In genomic region chr2:96536445-96537065, GRCh38 we compare ENCODE assay signal across 8 cellular contexts. TPM values are rescaled to one million over a fixed set of nuclear protein-coding genes. Genes with fewer than 3 reads are reported as not detected.
A peak's percentile ranks its signal among the peaks of the same experiment; 100 is the strongest.
DNase-seq lines count a peak whose midpoint lies in the region; TF ChIP-seq lines count a peak whose summit lies in the region.

TSS of gene ARID5A (plus strand) at chr2:96536752. CDS start at chr2:96536827, 75 bp downstream.

- TF ChIP-seq CTCF in GM10248 (IDR thresholded peaks at IDR 0.05; ENCODE audit: control extremely low read depth, extremely low read depth, low read depth, missing control alignments): no peak
- TF ChIP-seq CTCF in HFF-Myc (IDR thresholded peaks at IDR 0.05; ENCODE audit: low read depth, low read length, missing control alignments): peak; percentile 19
- no peak for TF ChIP-seq CTCF in SK-N-SH (IDR thresholded peaks at IDR 0.05)
- TF ChIP-seq CTCF in osteoblast (IDR thresholded peaks at IDR 0.05; ENCODE audit: extremely low read depth, low read depth, low read length): no peak

- H3K27ac ChIP-seq in SK-N-SH (ENCODE audit: low read depth in 2 of 2, low read length in 1 of 2) (peak within 1 kb of the TSS in 1 of 2 experiments; percentile 46; a peak in 1 of 4 replicates), osteoblast (ENCODE audit: low read depth, low read length) (no peak within 1 kb of the TSS), temporal lobe (ENCODE audit: low read depth, low read length) (peak within 1 kb of the TSS; percentile 33)

- peak within 1 kb of the TSS; percentile 96 for H3K4me2 ChIP-seq in SK-N-SH
- peak within 1 kb of the TSS; percentile 90 for H3K4me2 ChIP-seq in osteoblast (ENCODE audit: insufficient read depth, low read length)

- CTCF ChIA-PET in GM10248 (lab: Yijun Ruan, JAX) (interaction anchor here (1.7 to 26.6 kb wide), 4 partner anchors 8 to 24 kb away, joined by 4 to 349 read pairs (median 75); partner anchors contain the start of gene NEURL3), SK-N-SH (lab: Yijun Ruan, JAX) (interaction anchor here (4.8 to 8.6 kb wide), 3 partner anchors 18 to 27 kb away, joined by 34 to 91 read pairs (median 47); no protein-coding TSS in a partner anchor)
- CTCF ChIA-PET in activated naive CD4-positive, alpha-beta T cell treated with anti-CD3 and anti-CD28 coated beads, Interleukin-2, amount 10 ng/mL, durations not matched to agents 7 days and 5 days (lab: Charles Lee): interaction anchor here (1.1 to 5.7 kb wide), 5 partner anchors 9 to 18 kb away, joined by 3 to 33 read pairs (median 10); no protein-coding TSS in a partner anchor

- H3K36me3 Mint-ChIP-seq in activated naive CD4-positive, alpha-beta T cell treated with anti-CD3 and anti-CD28 coated beads, Interleukin-2, amount 10 ng/mL, durations not matched to agents 7 days and 5 days: peaks cover 25% of the 10 kb centered on the region

- DNase-seq in GM10248 (ENCODE audit: extremely low spot score) (peak; percentile 93), HFF-Myc (ENCODE audit: extremely low read depth, low read depth) (no peak), NAMALWA (ENCODE audit: low spot score) (peak; percentile 93), SK-N-SH (peak; percentile 98), glomerular endothelial cell (ENCODE audit: extremely low read depth, low read depth, low spot score) (no peak), osteoblast (ENCODE audit: insufficient read length, low spot score, missing footprints) (peak; percentile 99)
- peak; percentile 96 for DNase-seq in activated naive CD4-positive, alpha-beta T cell treated with anti-CD3 and anti-CD28 coated beads, Interleukin-2, amount 10 ng/mL, durations not matched to agents 7 days and 5 days

- no peak for TF ChIP-seq RAD21 in SK-N-SH (IDR thresholded peaks at IDR 0.05; ENCODE audit: low read length)

- H3K79me2 ChIP-seq in SK-N-SH (ENCODE audit: insufficient read depth): 0 out of 2 replicates have a peak, but pooled peaks cover 3% of the 10 kb centered on the region
- peaks cover 20% of the 10 kb centered on the region for H3K79me2 ChIP-seq in osteoblast (ENCODE audit: insufficient read depth, low read length)

- H3K27ac Mint-ChIP-seq in activated naive CD4-positive, alpha-beta T cell treated with anti-CD3 and anti-CD28 coated beads, Interleukin-2, amount 10 ng/mL, durations not matched to agents 7 days and 5 days: peak within 1 kb of the TSS; percentile 100

- no peak for TF ChIP-seq EP300 in SK-N-SH (IDR thresholded peaks at IDR 0.05; ENCODE audit: borderline replicate concordance in 1 of 2, low read depth in 1 of 2, low read length in 1 of 2)

- peaks cover 3% of the 10 kb centered on the region for H3F3A ChIP-seq in SK-N-SH (replicated peaks; ENCODE audit: insufficient read depth)

- no peaks in the 10 kb centered on the region for H3K9me2 ChIP-seq in SK-N-SH

- H3K9me3 Mint-ChIP-seq in activated naive CD4-positive, alpha-beta T cell treated with anti-CD3 and anti-CD28 coated beads, Interleukin-2, amount 10 ng/mL, durations not matched to agents 7 days and 5 days: no peaks in the 10 kb centered on the region

- peak within 1 kb of the TSS; percentile 95 for H3K4me3 Mint-ChIP-seq in activated naive CD4-positive, alpha-beta T cell treated with anti-CD3 and anti-CD28 coated beads, Interleukin-2, amount 10 ng/mL, durations not matched to agents 7 days and 5 days

- H3K4me3 ChIP-seq in HFF-Myc (replicated peaks; ENCODE audit: low read depth, low read length) (peak within 1 kb of the TSS; percentile 76), SK-N-SH (ENCODE audit: low read depth in 2 of 2, low read length in 1 of 2) (peak within 1 kb of the TSS; percentile 69 to 79), osteoblast (ENCODE audit: insufficient read depth, low read length) (peak within 1 kb of the TSS; percentile 83)

- H3K9me3 ChIP-seq in SK-N-SH (no peaks in the 10 kb centered on the region), osteoblast (ENCODE audit: low read depth, low read length) (no peaks in the 10 kb centered on the region)

- H4K20me1 ChIP-seq in SK-N-SH (ENCODE audit: insufficient read depth): peaks cover 22% of the 10 kb centered on the region; the same call in 1 of the 2 replicates
- peaks cover 36% of the 10 kb centered on the region for H4K20me1 ChIP-seq in osteoblast (ENCODE audit: insufficient read depth, low read length)

- H3K4me1 ChIP-seq in SK-N-SH (ENCODE audit: control insufficient read depth in 1 of 2, insufficient read depth in 2 of 2, low read depth in 1 of 2, low read length in 1 of 2) (peaks cover 28 to 46% of the 10 kb centered on the region in 2 experiments), osteoblast (ENCODE audit: insufficient read depth, low read length) (peaks cover 48% of the 10 kb centered on the region)

- peaks cover 61% of the 10 kb centered on the region for H3K4me1 Mint-ChIP-seq in activated naive CD4-positive, alpha-beta T cell treated with anti-CD3 and anti-CD28 coated beads, Interleukin-2, amount 10 ng/mL, durations not matched to agents 7 days and 5 days

- H3K36me3 ChIP-seq in SK-N-SH (replicated peaks in 1 of 2; ENCODE audit: control insufficient read depth in 1 of 2, insufficient read depth in 2 of 2, low read length in 1 of 2): no peaks in the 10 kb centered on the region
- H3K36me3 ChIP-seq in osteoblast (ENCODE audit: insufficient read depth, low read length): no peaks in the 10 kb centered on the region

- POLR2A ChIA-PET in GM10248 (lab: Yijun Ruan, JAX): interaction anchor here (1.1 to 1.5 kb wide), 2 partner anchors 8 to 18 kb away, joined by 3 to 4 read pairs; no protein-coding TSS in a partner anchor
- POLR2A ChIA-PET in SK-N-SH (lab: Yijun Ruan, JAX): no interaction called here

- H3K9ac ChIP-seq in SK-N-SH: peak within 1 kb of the TSS; percentile 81

- peak within 1 kb of the TSS; percentile 78; the same call in 1 of the 2 replicates for H2AFZ ChIP-seq in SK-N-SH (ENCODE audit: low read depth)
- peak within 1 kb of the TSS; percentile 70 for H2AFZ ChIP-seq in osteoblast (ENCODE audit: low read length)

- WGBS in SK-N-SH (ENCODE audit: low lambda C conversion rate): no CpG with 5 or more reads among the region's 69 CpGs

- H3K27me3 Mint-ChIP-seq in activated naive CD4-positive, alpha-beta T cell treated with anti-CD3 and anti-CD28 coated beads, Interleukin-2, amount 10 ng/mL, durations not matched to agents 7 days and 5 days: peaks cover 24% of the 10 kb centered on the region

- H3K27me3 ChIP-seq in SK-N-SH (ENCODE audit: insufficient read depth) (no peaks in the 10 kb centered on the region), osteoblast (ENCODE audit: insufficient read depth, low read length) (no peaks in the 10 kb centered on the region)

TF ChIP-seq in SK-N-SH, 30 proteins besides CTCF, POLR2A, EP300 and RAD21:
- TF ChIP-seq CHD2 (IDR thresholded peaks at IDR 0.05; ENCODE audit: low read length, partially characterized antibody): peak; percentile 53
- TF ChIP-seq TAF1 (IDR thresholded peaks at IDR 0.05; ENCODE audit: borderline replicate concordance, low read depth, low read length): peak; percentile 57; the same call in 1 of the 2 replicates
- TF ChIP-seq MXI1 (IDR thresholded peaks at IDR 0.05; ENCODE audit: low read depth, low read length): no peak; the same call in 1 of the 2 replicates
- 0 out of 2 replicates have a peak, but pooled peaks have one; percentile 15 for TF ChIP-seq REST (IDR thresholded peaks at IDR 0.05; ENCODE audit: low read depth, low read length)

RNA-seq across cellular contexts. Expression of gene ARID5A, which starts in this region (rescaled TPM):
- 3.3 TPM in 2 replicates for polyA plus RNA-seq in SK-N-SH (2012; rRNA removed)
- polyA plus RNA-seq in SK-N-SH (2012; cell fraction: cytosol; rRNA removed): 2.0 and 2.3 TPM in 2 replicates
- 8.1 and 8.2 TPM in 2 replicates for polyA plus RNA-seq in SK-N-SH (2012; cell fraction: nucleus; rRNA removed)
- total RNA-seq in glomerular endothelial cell: 16.1 and 20.5 TPM in 2 replicates
- total RNA-seq in osteoblast: 7.6 and 9.7 TPM in 2 replicates
- 2.2 TPM for total RNA-seq in temporal lobe

Comparison
In these comparisons a context has a peak if more than half of its experiments do, and no peak if none do; other contexts are left out.
1. DNase-seq: peak in GM10248 (single experiment), NAMALWA (single experiment), SK-N-SH (single experiment), activated naive CD4-positive, alpha-beta T cell treated with anti-CD3 and anti-CD28 coated beads, Interleukin-2, amount 10 ng/mL, durations not matched to agents 7 days and 5 days (single experiment) and osteoblast (single experiment); none in HFF-Myc (single experiment) and glomerular endothelial cell (single experiment).
2. Peak in every context shown above with its lines, with median percentiles within 50 percentile points of each other: H3K4me3 ChIP-seq.